Comparison of ENCODE assay signal across 20 cellular contexts in the genomic region with DNA sequence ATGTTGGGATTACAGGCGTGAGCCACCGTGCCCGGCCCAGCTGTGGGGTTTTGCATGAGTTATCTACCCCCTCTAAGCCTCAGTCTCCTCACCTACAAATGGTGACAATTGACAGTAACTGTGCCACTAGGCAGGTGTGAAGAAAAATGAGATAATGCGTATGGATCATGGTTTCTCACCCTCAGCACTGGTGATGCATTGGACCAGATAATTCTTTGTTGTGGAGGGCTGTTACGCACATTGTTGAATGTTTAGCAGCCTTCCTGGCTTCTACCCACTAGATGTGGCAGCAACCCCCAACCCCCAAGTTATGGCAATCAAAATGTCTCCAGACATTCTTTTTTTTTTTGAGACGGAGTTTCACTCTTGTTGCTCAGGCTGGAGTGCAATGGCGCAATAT.
"Had no signal": no experiment of that assay in that cellular context is flagged by ENCODE, and none has a peak within 500 bp of the region (broad histone marks: within the 10 kb centered on the region; RNA-seq: fewer than 3 reads in every experiment).

No MANE protein-coding gene starts in this region.

- H3K36me3 ChIP-seq: neutrophil, right lobe of liver, tibial artery, upper lobe of left lung, uterus had no signal

- H3K27me3 Mint-ChIP-seq: dendritic cell treated with granulocyte-macrophage colony-stimulating factor and Interleukin-4, amounts not matched to agents 40 ng/mL and 50 ng/mL, for 4 days; stimulated activated memory B cell treated with anti-CD40 and anti-IgM and Interleukin-4, amounts not matched to agents 10 μg/mL and 1 μg/mL and 100 μg/mL, for 72 hours; stimulated activated naive CD8-positive, alpha-beta T cell treated with anti-CD3 and anti-CD28 coated beads, Interleukin-15, Interleukin-2, amounts not matched to agents 100 ng/mL and 50 ng/mL, for 24 hours had no signal

- H3K4me2 ChIP-seq: hepatocyte had no signal

- H3K4me3 ChIP-seq: hepatocyte, lung, psoas muscle, right lobe of liver, tibial artery, upper lobe of left lung, uterus had no signal

- H3K4me1 Mint-ChIP-seq: endodermal cell had no signal

- ATAC-seq: foreskin keratinocyte; psoas muscle; right lobe of liver; stimulated activated memory B cell treated with anti-CD40 and anti-IgM and Interleukin-4, amounts not matched to agents 10 μg/mL and 1 μg/mL and 100 μg/mL, for 72 hours had no signal

- H3K27me3 ChIP-seq: foreskin keratinocyte, hepatocyte, neutrophil, right lobe of liver, tibial artery, upper lobe of left lung, uterus had no signal

- H3K27ac ChIP-seq: foreskin keratinocyte, hepatocyte, psoas muscle, right lobe of liver, tibial artery, upper lobe of left lung, uterus had no signal

- DNase-seq: endodermal cell; erythroblast; foreskin keratinocyte; left colon; left ventricle myocardium superior; mesenchymal stem cell; midbrain; psoas muscle; retina; right lobe of liver; stimulated activated CD4-positive, alpha-beta T cell treated with anti-CD3 and anti-CD28 coated beads, Interleukin-4, amount 100 ng/mL, for 24 hours; tibial artery; upper lobe of left lung; uterus had no signal

- H3K9me3 ChIP-seq: neutrophil, psoas muscle, right lobe of liver, tibial artery, upper lobe of left lung, uterus had no signal

- H3K27ac Mint-ChIP-seq: dendritic cell treated with granulocyte-macrophage colony-stimulating factor and Interleukin-4, amounts not matched to agents 40 ng/mL and 50 ng/mL, for 4 days; endodermal cell; stimulated activated memory B cell treated with anti-CD40 and anti-IgM and Interleukin-4, amounts not matched to agents 10 μg/mL and 1 μg/mL and 100 μg/mL, for 72 hours; stimulated activated naive CD8-positive, alpha-beta T cell treated with anti-CD3 and anti-CD28 coated beads, Interleukin-15, Interleukin-2, amounts not matched to agents 100 ng/mL and 50 ng/mL, for 24 hours had no signal

- H3K4me3 Mint-ChIP-seq: dendritic cell treated with granulocyte-macrophage colony-stimulating factor and Interleukin-4, amounts not matched to agents 40 ng/mL and 50 ng/mL, for 4 days; endodermal cell; stimulated activated memory B cell treated with anti-CD40 and anti-IgM and Interleukin-4, amounts not matched to agents 10 μg/mL and 1 μg/mL and 100 μg/mL, for 72 hours; stimulated activated naive CD8-positive, alpha-beta T cell treated with anti-CD3 and anti-CD28 coated beads, Interleukin-15, Interleukin-2, amounts not matched to agents 100 ng/mL and 50 ng/mL, for 24 hours had no signal

- H3K36me3 Mint-ChIP-seq: stimulated activated memory B cell treated with anti-CD40 and anti-IgM and Interleukin-4, amounts not matched to agents 10 μg/mL and 1 μg/mL and 100 μg/mL, for 72 hours had no signal

- H3K4me1 ChIP-seq: psoas muscle, right lobe of liver, tibial artery, uterus had no signal

- H3K79me2 ChIP-seq: hepatocyte had no signal

- H2AFZ ChIP-seq: hepatocyte had no signal

- H3K9me3 Mint-ChIP-seq: dendritic cell treated with granulocyte-macrophage colony-stimulating factor and Interleukin-4, amounts not matched to agents 40 ng/mL and 50 ng/mL, for 4 days had no signal
